In genomic region chr11:1505480-1505879, GRCh38 we compare ENCODE assay signal across 22 cellular contexts. TPM values are rescaled to one million over a fixed set of nuclear protein-coding genes. Genes with fewer than 3 reads are reported as not detected.
DNase-seq lines count a peak whose midpoint lies in the region; ATAC-seq and TF ChIP-seq lines count a peak whose summit lies in the region.
"Had no signal": no experiment of that assay in that cellular context is flagged by ENCODE, and none has a peak within 500 bp of the region (broad histone marks: within the 10 kb centered on the region; RNA-seq: fewer than 3 reads in every experiment).

No MANE protein-coding gene starts in this region.

- no peaks in the 10 kb centered on the region for H3K9me3 Mint-ChIP-seq in neural progenitor cell
- no peaks in the 10 kb centered on the region for H3K9me3 Mint-ChIP-seq in activated CD8-positive, alpha-beta T cell treated with anti-CD3 and anti-CD28 coated beads, Interleukin-2, amount 10 ng/mL, durations not matched to agents 7 days and 5 days (ENCODE audit: insufficient read depth)

- H3K27ac ChIP-seq in HCT116 (ENCODE audit: low read depth, low read length) (no peak overlapping the region), brain microvascular endothelial cell (no peak overlapping the region), neural progenitor cell (no peak overlapping the region)
- H3K27ac ChIP-seq: epithelial cell of prostate, hepatocyte, neutrophil, PC-9, thoracic aorta had no signal

- intact Hi-C loops in HCT116 (cut with micrococcal nuclease): no loop called here

- DNase-seq in ELF-1 (ENCODE audit: low read depth, low spot score) (peak; percentile 32), HCT116 (ENCODE audit: low read depth, low spot score) (no peak), brain microvascular endothelial cell (no peak), neural progenitor cell (ENCODE audit: low spot score) (peak; percentile 45), NCI-H2029 (lab: John Stamatoyannopoulos, UW) (no peak), NCI-H510A (lab: John Stamatoyannopoulos, UW) (no peak)
- no peak for DNase-seq in activated CD8-positive, alpha-beta T cell treated with anti-CD3 and anti-CD28 coated beads, Interleukin-2, amount 10 ng/mL, durations not matched to agents 7 days and 5 days
- DNase-seq: activated CD4-positive, CD25-positive, alpha-beta regulatory T cell treated with anti-CD3 and anti-CD28 coated beads, Interleukin-2, amount 50 U/mL, for 72 hours; activated naive CD4-positive, alpha-beta T cell treated with anti-CD3 and anti-CD28 coated beads, Interleukin-2, amount 10 ng/mL, durations not matched to agents 7 days and 5 days; activated T-cell treated with anti-CD3 and anti-CD28 coated beads, Interleukin-2, amount 50 U/mL, for 48 hours; central memory CD4-positive, alpha-beta T cell; mammary epithelial cell; NCI-H1694; NCI-H748 treated with DMSO at 0.1 percent for 48 hours; PC-9; SIG-M5; stimulated activated CD4-positive, alpha-beta T cell treated with anti-CD3 and anti-CD28 coated beads, Interleukin-2, amount 100 ng/mL, for 48 hours; stimulated activated naive CD4-positive, alpha-beta T cell had no signal

- peak; percentile 77 for ATAC-seq in HCT116
- no peak for ATAC-seq in activated CD8-positive, alpha-beta T cell treated with anti-CD3 and anti-CD28 coated beads, Interleukin-2, amount 10 ng/mL, durations not matched to agents 7 days and 5 days

- no peaks in the 10 kb centered on the region for H3K27me3 ChIP-seq in HCT116 (ENCODE audit: insufficient read depth, low read length)
- no peaks in the 10 kb centered on the region for H3K27me3 ChIP-seq in brain microvascular endothelial cell (replicated peaks)
- no peaks in the 10 kb centered on the region for H3K27me3 ChIP-seq in neural progenitor cell
- H3K27me3 ChIP-seq: hepatocyte, neutrophil had no signal

- H3K4me1 ChIP-seq in HCT116 (ENCODE audit: control insufficient read depth in 1 of 2, insufficient read depth in 2 of 2, low read length in 2 of 2): no peaks in the 10 kb centered on the region
- peaks cover 13% of the 10 kb centered on the region for H3K4me1 ChIP-seq in neural progenitor cell

- RAD21 ChIA-PET in HCT116 (lab: Charles Lee; ENCODE audit: low non-redundant PET in 1 of 2, low total read pairs in 2 of 2, uncharacterized antibody in 2 of 2, unreplicated experiment in 2 of 2): no interaction called here

- no peaks in the 10 kb centered on the region for H3K36me3 Mint-ChIP-seq in neural progenitor cell
- H3K36me3 Mint-ChIP-seq in activated CD8-positive, alpha-beta T cell treated with anti-CD3 and anti-CD28 coated beads, Interleukin-2, amount 10 ng/mL, durations not matched to agents 7 days and 5 days (ENCODE audit: low read depth): peaks cover 6% of the 10 kb centered on the region

- no peak for TF ChIP-seq POLR2A in HCT116 (IDR thresholded peaks at IDR 0.05; ENCODE audit: borderline replicate concordance, extremely low read depth, insufficient read depth, insufficient read length)

- H4K20me1 ChIP-seq in HCT116 (ENCODE audit: insufficient read depth) (no peaks in the 10 kb centered on the region), neural progenitor cell (ENCODE audit: low read depth) (peaks cover 55% of the 10 kb centered on the region)

- H3K4me1 Mint-ChIP-seq in neural progenitor cell: peaks cover 21% of the 10 kb centered on the region
- H3K4me1 Mint-ChIP-seq in activated CD8-positive, alpha-beta T cell treated with anti-CD3 and anti-CD28 coated beads, Interleukin-2, amount 10 ng/mL, durations not matched to agents 7 days and 5 days (ENCODE audit: low read depth): peaks cover 3% of the 10 kb centered on the region
- H3K4me1 Mint-ChIP-seq: activated naive CD4-positive, alpha-beta T cell treated with anti-CD3 and anti-CD28 coated beads, Interleukin-2, amount 10 ng/mL, durations not matched to agents 7 days and 5 days had no signal

- CTCF ChIA-PET in HCT116 (lab: Charles Lee): interaction anchor here (1.1 to 1.2 kb wide), 4 partner anchors 9 to 212 kb away, joined by 3 to 4 read pairs (median 3); no protein-coding TSS in a partner anchor
- CTCF ChIA-PET in activated CD8-positive, alpha-beta T cell treated with anti-CD3 and anti-CD28 coated beads, Interleukin-2, amount 10 ng/mL, durations not matched to agents 7 days and 5 days (lab: Charles Lee): interaction anchor here (1.2 to 1.6 kb wide), 2 partner anchors 9 to 116 kb away, joined by 3 to 4 read pairs; partner anchors contain the start of gene BRSK2

- H3K9me2 ChIP-seq in HCT116 (ENCODE audit: insufficient read depth): no peaks in the 10 kb centered on the region

- no peak overlapping the region for H3K27ac Mint-ChIP-seq in neural progenitor cell
- H3K27ac Mint-ChIP-seq in activated CD8-positive, alpha-beta T cell treated with anti-CD3 and anti-CD28 coated beads, Interleukin-2, amount 10 ng/mL, durations not matched to agents 7 days and 5 days: no peak overlapping the region
- H3K27ac Mint-ChIP-seq: activated naive CD4-positive, alpha-beta T cell treated with anti-CD3 and anti-CD28 coated beads, Interleukin-2, amount 10 ng/mL, durations not matched to agents 7 days and 5 days had no signal

- H3K36me3 ChIP-seq in HCT116 (ENCODE audit: control insufficient read depth in 1 of 2, insufficient read depth in 2 of 2, low read length in 2 of 2) (no peaks in the 10 kb centered on the region), brain microvascular endothelial cell (replicated peaks) (no peaks in the 10 kb centered on the region), neural progenitor cell (no peaks in the 10 kb centered on the region)
- H3K36me3 ChIP-seq: neutrophil, thoracic aorta had no signal

- H3K4me2 ChIP-seq in HCT116 (ENCODE audit: low read length) (no peak overlapping the region), neural progenitor cell (no peak overlapping the region)
- H3K4me2 ChIP-seq: hepatocyte, PC-9 had no signal

- POLR2A ChIA-PET in HCT116 (lab: Charles Lee): no interaction called here
- POLR2A ChIA-PET in activated CD8-positive, alpha-beta T cell treated with anti-CD3 and anti-CD28 coated beads, Interleukin-2, amount 10 ng/mL, durations not matched to agents 7 days and 5 days (lab: Charles Lee): no interaction called here

- peaks cover 2% of the 10 kb centered on the region for H3K27me3 Mint-ChIP-seq in neural progenitor cell (ENCODE audit: insufficient read depth, low read depth)
- no peaks in the 10 kb centered on the region for H3K27me3 Mint-ChIP-seq in activated CD8-positive, alpha-beta T cell treated with anti-CD3 and anti-CD28 coated beads, Interleukin-2, amount 10 ng/mL, durations not matched to agents 7 days and 5 days (ENCODE audit: low read depth)
- H3K27me3 Mint-ChIP-seq: activated naive CD4-positive, alpha-beta T cell treated with anti-CD3 and anti-CD28 coated beads, Interleukin-2, amount 10 ng/mL, durations not matched to agents 7 days and 5 days had no signal

- no peak overlapping the region for H3K4me3 Mint-ChIP-seq in neural progenitor cell
- no peak overlapping the region for H3K4me3 Mint-ChIP-seq in activated CD8-positive, alpha-beta T cell treated with anti-CD3 and anti-CD28 coated beads, Interleukin-2, amount 10 ng/mL, durations not matched to agents 7 days and 5 days
- H3K4me3 Mint-ChIP-seq: activated naive CD4-positive, alpha-beta T cell treated with anti-CD3 and anti-CD28 coated beads, Interleukin-2, amount 10 ng/mL, durations not matched to agents 7 days and 5 days had no signal

- H3K9me3 ChIP-seq in HCT116 (ENCODE audit: control insufficient read depth in 1 of 2, insufficient read depth in 1 of 2, low read depth in 1 of 2, low read length in 2 of 2) (no peaks in the 10 kb centered on the region), neural progenitor cell (ENCODE audit: low read depth) (no peaks in the 10 kb centered on the region)
- H3K9me3 ChIP-seq: neutrophil, thoracic aorta had no signal

- TF ChIP-seq RAD21 in HCT116 (IDR thresholded peaks at IDR 0.05; ENCODE audit: low read depth): no peak

- in situ Hi-C loops in brain microvascular endothelial cell (cut with HindIII; ENCODE audit: low pct_ligation_motif_present, low sequenced_read_pairs): no loop called here

- H2AFZ ChIP-seq in HCT116 (ENCODE audit: low read depth, low read length, poor library complexity, severe bottlenecking): no peak overlapping the region
- H2AFZ ChIP-seq in neural progenitor cell (replicated peaks): no peak overlapping the region
- H2AFZ ChIP-seq: hepatocyte, PC-9 had no signal

- peak in 2 of 3 experiments; percentile 52 to 56; a peak in 4 of 6 replicates for TF ChIP-seq CTCF in HCT116 (IDR thresholded peaks at IDR 0.05 in 2 of 3, conservative IDR thresholded peaks at IDR 0.05 in 1 of 3; ENCODE audit: borderline replicate concordance in 1 of 3, insufficient read depth in 1 of 3, low read depth in 2 of 3, low read length in 2 of 3)
- peak; percentile 13 for TF ChIP-seq CTCF in brain microvascular endothelial cell (IDR thresholded peaks at IDR 0.05; ENCODE audit: low read depth, low read length, missing control alignments)
- peak; percentile 43 for TF ChIP-seq CTCF in neural progenitor cell (IDR thresholded peaks at IDR 0.05)

- no peak overlapping the region for H3K4me3 ChIP-seq in HCT116 (replicated peaks in 1 of 2; ENCODE audit: low read depth in 1 of 2, low read length in 2 of 2)
- H3K4me3 ChIP-seq in brain microvascular endothelial cell (ENCODE audit: low read depth, low read length): no peak overlapping the region
- no peak overlapping the region for H3K4me3 ChIP-seq in neural progenitor cell
- H3K4me3 ChIP-seq: hepatocyte, PC-9, thoracic aorta had no signal

- BruUV-seq in HCT116 (replicated peaks; lab: Mats Ljungman, UMichigan): no TSS peak

- H3K9ac ChIP-seq in HCT116 (ENCODE audit: low read length) (no peak overlapping the region), neural progenitor cell (no peak overlapping the region)

- H3F3A ChIP-seq in neural progenitor cell (ENCODE audit: low read depth): no peaks in the 10 kb centered on the region

- H3K79me2 ChIP-seq in HCT116 (ENCODE audit: insufficient read depth, low read length): peaks cover 20% of the 10 kb centered on the region
- peaks cover 26% of the 10 kb centered on the region for H3K79me2 ChIP-seq in neural progenitor cell (ENCODE audit: low read depth)

TF ChIP-seq in HCT116, 20 proteins besides CTCF, POLR2A, EP300 and RAD21 (continues in another document):
- TF ChIP-seq SRF (IDR thresholded peaks at IDR 0.05; ENCODE audit: low read depth) (no peak), EGR1 (IDR thresholded peaks at IDR 0.05; ENCODE audit: low read depth) (no peak), TCF7L2 (IDR thresholded peaks at IDR 0.05; ENCODE audit: borderline replicate concordance, extremely low read depth, insufficient read depth, insufficient read length) (no peak), SP1 (IDR thresholded peaks at IDR 0.05; ENCODE audit: low read depth) (no peak), ATF3 (IDR thresholded peaks at IDR 0.05) (no peak), ZFX (IDR thresholded peaks at IDR 0.05) (no peak), EZH2 (IDR thresholded peaks at IDR 0.05) (no peak)

RNA-seq across cellular contexts. Expression of gene MOB2, which starts 18.9 kb away (rescaled TPM):
- total RNA-seq in HCT116 (2021; ENCODE audit: unreplicated experiment): 25.7 TPM
- 34.3 and 38.6 TPM in 2 replicates for polyA plus RNA-seq in HCT116 (2012)
- total RNA-seq in neural progenitor cell (ENCODE audit: low replicate concordance): 8.0 and 17.6 TPM in 2 replicates
- 10 to 100 TPM; 29.3 to 31.6 TPM for total RNA-seq in activated CD8-positive, alpha-beta T cell treated with anti-CD3 and anti-CD28 coated beads, Interleukin-2, amount 10 ng/mL, durations not matched to agents 7 days and 5 days

Comparison
In these comparisons a context has a peak if more than half of its experiments do, and no peak if none do; other contexts are left out.
1. DNase-seq: peak in ELF-1 (single experiment) and neural progenitor cell (single experiment); none in HCT116 (single experiment), brain microvascular endothelial cell (single experiment), activated CD8-positive, alpha-beta T cell treated with anti-CD3 and anti-CD28 coated beads, Interleukin-2, amount 10 ng/mL, durations not matched to agents 7 days and 5 days (single experiment), NCI-H2029 (single experiment) and NCI-H510A (single experiment).
2. Peak in every context shown above with its lines, with median percentiles within 50 percentile points of each other: CTCF ChIP-seq.